In the genomic region with DNA sequence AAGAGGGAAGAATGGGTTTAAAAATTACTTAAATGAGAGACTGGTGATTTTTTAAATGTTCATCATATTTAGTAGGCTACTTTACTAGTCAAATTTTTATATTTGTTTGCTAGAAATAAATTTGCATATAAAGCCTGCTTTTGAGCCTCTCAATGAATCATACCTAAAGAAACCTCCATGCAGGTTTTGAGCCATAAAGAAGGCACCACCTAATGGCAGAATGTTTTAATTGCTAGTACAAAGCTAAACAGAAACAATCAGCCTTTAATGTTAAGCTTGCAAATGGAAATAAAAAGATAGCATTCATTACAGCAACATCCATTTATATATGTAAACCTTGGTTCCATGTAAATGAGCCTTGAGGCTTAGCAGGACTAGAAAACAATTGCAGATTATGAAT, we compare ENCODE assay signal across 12 cellular contexts.
DNase-seq lines count a peak whose midpoint lies in the region; ATAC-seq, FAIRE-seq and TF ChIP-seq lines count a peak whose summit lies in the region.
"Had no signal": no experiment of that assay in that cellular context is flagged by ENCODE, and none has a peak within 500 bp of the region (broad histone marks: within the 10 kb centered on the region; RNA-seq: fewer than 3 reads in every experiment).

No MANE protein-coding gene starts in this region.

- H3K4me3 ChIP-seq in endothelial cell of umbilical vein (replicated peaks in 1 of 3; ENCODE audit: insufficient read depth in 1 of 3, low read depth in 1 of 3, low read length in 3 of 3) = no peak overlapping the region
- H3K4me3 ChIP-seq: vagina had no signal

- H4K20me1 ChIP-seq in endothelial cell of umbilical vein (replicated peaks; ENCODE audit: control insufficient read depth, extremely low read depth, insufficient read depth, low read length) = no peaks in the 10 kb centered on the region

- H3K4me1 ChIP-seq in endothelial cell of umbilical vein (ENCODE audit: control insufficient read depth, extremely low read depth, insufficient read depth, low read length) = no peaks in the 10 kb centered on the region
- H3K4me1 ChIP-seq: vagina had no signal

- TF ChIP-seq POLR2A in endothelial cell of umbilical vein (IDR thresholded peaks at IDR 0.05; ENCODE audit: low read depth, low read length) = no peak

- H3K27ac ChIP-seq in 22Rv1 (no peak overlapping the region), endothelial cell of umbilical vein (ENCODE audit: insufficient read depth, low read depth, low read length) (no peak overlapping the region)
- H3K27ac ChIP-seq: vagina had no signal

- H3K9ac ChIP-seq in endothelial cell of umbilical vein (replicated peaks; ENCODE audit: extremely low read depth, insufficient read depth, low read length) = no peak overlapping the region

- H3K36me3 ChIP-seq in endothelial cell of umbilical vein (ENCODE audit: control insufficient read depth in 2 of 2, extremely low read depth in 1 of 2, insufficient read depth in 2 of 2, low read length in 2 of 2) = no peaks in the 10 kb centered on the region
- H3K36me3 ChIP-seq: vagina had no signal

- H3K4me1 Mint-ChIP-seq in mesothelial cell of epicardium = peaks cover 6% of the 10 kb centered on the region
- H3K4me1 Mint-ChIP-seq: CD8-positive, alpha-beta memory T cell had no signal

- H3K27me3 Mint-ChIP-seq in mesothelial cell of epicardium (ENCODE audit: low read depth) = no peaks in the 10 kb centered on the region
- H3K27me3 Mint-ChIP-seq: CD8-positive, alpha-beta memory T cell had no signal

- H3K9me3 Mint-ChIP-seq in mesothelial cell of epicardium = no peaks in the 10 kb centered on the region

- H3K4me2 ChIP-seq in endothelial cell of umbilical vein (ENCODE audit: insufficient read depth, low read length) = no peak overlapping the region

- peak; percentile 67 for ATAC-seq in GM18868 (IDR thresholded peaks at IDR 0.05; ENCODE audit: unreplicated experiment)

- BruUV-seq in endothelial cell of umbilical vein (replicated peaks; lab: Mats Ljungman, UMichigan) = no TSS peak

- no peaks in the 10 kb centered on the region for H3K36me3 Mint-ChIP-seq in mesothelial cell of epicardium
- H3K36me3 Mint-ChIP-seq: CD8-positive, alpha-beta memory T cell had no signal

- no peak for FAIRE-seq in endothelial cell of umbilical vein (lab: Jason Lieb, UNC)

- DNase-seq in NAMALWA (ENCODE audit: low spot score) (peak; percentile 27), endothelial cell of umbilical vein (ENCODE audit: low read depth, low spot score) (peak; percentile 43), NOMO-1 treated with DMSO at 0.1 percent for 48 hours (lab: John Stamatoyannopoulos, UW; ENCODE audit: unreplicated experiment) (no peak), NCI-H774 (lab: John Stamatoyannopoulos, UW) (no peak), mesothelial cell of epicardium (ENCODE audit: low spot score in 2 of 2, unreplicated experiment in 2 of 2) (no peak)
- DNase-seq in stimulated activated naive CD4-positive, alpha-beta T cell treated with Interleukin-2 at 50 U/mL for 16 hours (lab: John Stamatoyannopoulos, UW) = no peak
- DNase-seq: CD8-positive, alpha-beta memory T cell; SHP77; stimulated activated CD4-positive, alpha-beta T cell treated with anti-CD3 and anti-CD28 coated beads, Interleukin-1b, Interleukin-23, amount 100 ng/mL, for 48 hours had no signal

- H3K27ac Mint-ChIP-seq in mesothelial cell of epicardium = no peak overlapping the region
- H3K27ac Mint-ChIP-seq: CD8-positive, alpha-beta memory T cell had no signal

- H3K9me3 ChIP-seq in endothelial cell of umbilical vein (replicated peaks; ENCODE audit: control insufficient read depth, insufficient read depth, low read length) = no peaks in the 10 kb centered on the region
- H3K9me3 ChIP-seq: vagina had no signal

- intact Hi-C loops in endothelial cell of umbilical vein (cut with micrococcal nuclease) = loop anchor here (1.0 kb wide), 1 partner anchor 698 kb away; no protein-coding TSS in a partner anchor

- H3K4me3 Mint-ChIP-seq in mesothelial cell of epicardium = no peak overlapping the region
- H3K4me3 Mint-ChIP-seq: CD8-positive, alpha-beta memory T cell had no signal

- H3K79me2 ChIP-seq in endothelial cell of umbilical vein (ENCODE audit: control insufficient read depth, insufficient read depth, low read length) = no peaks in the 10 kb centered on the region

- no peak overlapping the region for H2AFZ ChIP-seq in endothelial cell of umbilical vein (ENCODE audit: low read depth, low read length)

- no peaks in the 10 kb centered on the region for H3K27me3 ChIP-seq in endothelial cell of umbilical vein (ENCODE audit: control insufficient read depth in 2 of 2, insufficient read depth in 2 of 2, low read length in 2 of 2)
- H3K27me3 ChIP-seq: vagina had no signal

- dilution Hi-C loops in endothelial cell of umbilical vein (cut with MboI; ENCODE audit: extremely low pct_ligation_motif_present, low sequenced_read_pairs) = no loop called here

- POLR2A ChIA-PET in endothelial cell of umbilical vein (lab: Charles Lee) = no interaction called here

- TF ChIP-seq CTCF in 22Rv1 (IDR thresholded peaks at IDR 0.05) (peak; percentile 51), endothelial cell of umbilical vein (IDR thresholded peaks at IDR 0.05; ENCODE audit: extremely low read depth in 1 of 2, insufficient read depth in 1 of 2, low read depth in 1 of 2, low read length in 2 of 2) (peak in 1 of 2 donors; percentile 27), mesothelial cell of epicardium (IDR thresholded peaks at IDR 0.05; ENCODE audit: unreplicated experiment) (no peak)

- CTCF ChIA-PET in endothelial cell of umbilical vein (lab: Charles Lee) = interaction anchor here (0.7 to 2.1 kb wide), 16 partner anchors 9 to 1268 kb away, joined by 3 to 77 read pairs (median 5); no protein-coding TSS in a partner anchor

- no peaks in the 10 kb centered on the region for H3K9me1 ChIP-seq in endothelial cell of umbilical vein (replicated peaks; ENCODE audit: control insufficient read depth, extremely low read depth, insufficient read depth, low read length)

TF ChIP-seq in endothelial cell of umbilical vein, 7 proteins besides CTCF, POLR2A, EP300 and RAD21:
- no peak for TF ChIP-seq MYC (IDR thresholded peaks at IDR 0.05; ENCODE audit: low read depth, low read length)

Comparison
In these comparisons a context has a peak if more than half of its experiments do, and no peak if none do; other contexts are left out.
1. DNase-seq: peak in NAMALWA (single experiment) and endothelial cell of umbilical vein (single experiment); none in NOMO-1 treated with DMSO at 0.1 percent for 48 hours (single experiment), stimulated activated naive CD4-positive, alpha-beta T cell treated with Interleukin-2 at 50 U/mL for 16 hours (single experiment), NCI-H774 (single experiment) and mesothelial cell of epicardium (0 of 2).